ENCODE assay signal across 8 cellular contexts in the genomic region with DNA sequence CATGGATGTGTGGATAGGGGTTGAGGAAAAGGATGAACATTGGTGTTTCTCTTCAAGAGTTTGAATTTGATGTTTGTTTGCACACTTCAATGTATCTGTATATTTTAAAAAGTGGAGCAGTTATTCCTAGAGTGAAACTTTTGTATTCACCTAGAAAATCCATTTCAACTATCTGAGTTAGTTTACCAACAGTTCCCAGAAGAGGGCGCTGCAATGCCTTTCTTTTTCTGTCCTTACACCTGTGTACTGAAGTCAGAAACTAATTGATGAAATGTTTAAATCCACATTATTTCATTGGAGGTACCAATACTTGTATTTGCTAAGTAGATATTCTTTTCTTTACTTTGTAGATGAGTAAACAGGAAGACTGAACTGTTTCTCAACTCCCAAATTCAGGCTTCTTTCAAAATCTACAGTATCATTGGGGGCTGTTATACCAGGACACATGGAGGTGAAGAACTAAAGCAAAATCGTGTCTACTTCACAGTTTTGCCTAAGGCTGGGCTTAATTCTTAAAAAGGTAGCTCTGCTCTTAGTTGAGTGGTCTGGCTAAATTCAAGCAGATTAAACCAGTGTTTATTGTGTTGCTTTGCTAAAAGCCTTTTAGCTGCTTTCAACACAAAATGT. TPM values are rescaled to one million over a fixed set of nuclear protein-coding genes. Genes with fewer than 3 reads are reported as not detected.
DNase-seq lines count a peak whose midpoint lies in the region; ATAC-seq and TF ChIP-seq lines count a peak whose summit lies in the region.

No MANE protein-coding gene starts in this region.

- no peaks in the 10 kb centered on the region for H3K27me3 ChIP-seq in DND-41 (ENCODE audit: insufficient read depth, low read length, poor library complexity)

- H3K4me1 ChIP-seq in DND-41 (ENCODE audit: insufficient read depth, low read length): peaks cover 13% of the 10 kb centered on the region

- TF ChIP-seq CTCF in DND-41 (IDR thresholded peaks at IDR 0.05; ENCODE audit: borderline replicate concordance, extremely low read depth, low read length, poor library complexity, severe bottlenecking): peak; percentile 85

- H4K20me1 ChIP-seq in DND-41 (ENCODE audit: insufficient read depth, low read length): no peaks in the 10 kb centered on the region

- no peak overlapping the region for H3K4me2 ChIP-seq in DND-41 (ENCODE audit: insufficient read depth, low read length)

- 0 out of 2 replicates have a peak overlapping the region, but pooled peaks have one; percentile 2 for H3K27ac ChIP-seq in DND-41 (ENCODE audit: low read length)

- intact Hi-C loops in left cardiac atrium (cut with DNase I): no loop called here

- no peak overlapping the region for H2AFZ ChIP-seq in DND-41 (ENCODE audit: low read depth, low read length)

- H3K36me3 ChIP-seq in DND-41 (ENCODE audit: insufficient read depth, low read length): no peaks in the 10 kb centered on the region

- DNase-seq in DND-41 (peak; percentile 76), RPMI8226 (peak; percentile 78), left cardiac atrium (peak; percentile 46)
- DNase-seq in activated effector memory CD4-positive, alpha-beta T cell treated with anti-CD3 and anti-CD28 coated beads, Interleukin-2, amount 50 U/mL, for 16 hours: peak; percentile 88
- peak; percentile 56 to 76 for DNase-seq in stimulated activated CD4-positive, alpha-beta T cell treated with anti-CD3 and anti-CD28 coated beads, Interleukin-15, amount 100 ng/mL, for 48 hours (ENCODE audit: low read depth in 2 of 2)

- ATAC-seq in DND-41 (ENCODE audit: insufficient read depth, low read depth) (peak; percentile 88), HG02798 (IDR thresholded peaks at IDR 0.05; ENCODE audit: poor library complexity, unreplicated experiment) (peak; percentile 43), left cardiac atrium (peak; percentile 34 to 36), GM18511 (IDR thresholded peaks at IDR 0.05; ENCODE audit: unreplicated experiment) (no peak), GM21528 (IDR thresholded peaks at IDR 0.05; ENCODE audit: low FRiP score, unreplicated experiment) (no peak)

- no peak overlapping the region for H3K4me3 ChIP-seq in DND-41 (ENCODE audit: low read depth in 1 of 2, low read length in 2 of 2)

- no peaks in the 10 kb centered on the region for H3K9me3 ChIP-seq in DND-41 (ENCODE audit: insufficient read depth, low read length, severe bottlenecking)

- no peaks in the 10 kb centered on the region for H3K79me2 ChIP-seq in DND-41 (ENCODE audit: insufficient read depth, low read length)

- H3K9ac ChIP-seq in DND-41 (ENCODE audit: low read depth, low read length): no peak overlapping the region

RNA-seq across cellular contexts. Expression of a gene that starts 26.6 kb away (rescaled TPM):
- total RNA-seq in left cardiac atrium: 1 to 10 TPM in 1 of 2 donors, under 1 TPM in 1; 0.24 to 1.3 TPM

RNA-seq across cellular contexts. Expression of a gene that starts 35.2 kb away (rescaled TPM):
- 10 to 100 TPM in 1 of 2 donors, 1 to 10 TPM in 1; 9.5 to 12.7 TPM for total RNA-seq in left cardiac atrium

Comparison
In these comparisons a context has a peak if more than half of its experiments do, and no peak if none do; other contexts are left out.
1. ATAC-seq: peak in DND-41 (single experiment), HG02798 (single experiment) and left cardiac atrium (2 of 2); none in GM18511 (single experiment) and GM21528 (single experiment).
2. Peak in every context shown above with its lines, with median percentiles within 50 percentile points of each other: DNase-seq.